8 cellular contexts compared by ENCODE assay signal in genomic region chr21:46622226-46622625, GRCh38. TPM values are rescaled to one million over a fixed set of nuclear protein-coding genes. Genes with fewer than 3 reads are reported as not detected.
DNase-seq lines count a peak whose midpoint lies in the region; ATAC-seq and TF ChIP-seq lines count a peak whose summit lies in the region.

No MANE protein-coding gene starts in this region.

- H3K9me3 ChIP-seq in neuron (ENCODE audit: low read length) (peaks cover 13% of the 10 kb centered on the region), GM23248 (ENCODE audit: low read depth) (no peaks in the 10 kb centered on the region)

- H3K9me2 ChIP-seq in GM23248 (ENCODE audit: insufficient read depth), result no peaks in the 10 kb centered on the region

- no peak overlapping the region for H3K9ac ChIP-seq in GM23248

- 83 to 85% methylated on average over 4 of the region's 4 CpGs for WGBS in GM23248 (ENCODE audit: low coverage in 1 of 2, low lambda C conversion rate in 2 of 2, missing lambda C conversion rate in 2 of 2), 2 experiments

- H3K27me3 ChIP-seq in neuron (ENCODE audit: insufficient read depth, low read length), result no peaks in the 10 kb centered on the region
- H3K27me3 ChIP-seq in GM23248 (replicated peaks; ENCODE audit: insufficient read depth), result no peaks in the 10 kb centered on the region

- H3K36me3 ChIP-seq in neuron (ENCODE audit: insufficient read depth, low read length) (no peaks in the 10 kb centered on the region), GM23248 (ENCODE audit: low read depth) (no peaks in the 10 kb centered on the region)

- peak overlapping the region; percentile 91 for H3K27ac Mint-ChIP-seq in dendritic cell treated with granulocyte-macrophage colony-stimulating factor and Interleukin-4, amounts not matched to agents 40 ng/mL and 50 ng/mL, for 4 days

- no peaks in the 10 kb centered on the region for H3K79me2 ChIP-seq in GM23248 (ENCODE audit: insufficient read depth)

- H3K27me3 Mint-ChIP-seq in dendritic cell treated with granulocyte-macrophage colony-stimulating factor and Interleukin-4, amounts not matched to agents 40 ng/mL and 50 ng/mL, for 4 days, result no peaks in the 10 kb centered on the region

- H3K4me3 ChIP-seq in neuron (ENCODE audit: low read length) (no peak overlapping the region), GM23248 (no peak overlapping the region)

- H3K9me3 Mint-ChIP-seq in dendritic cell treated with granulocyte-macrophage colony-stimulating factor and Interleukin-4, amounts not matched to agents 40 ng/mL and 50 ng/mL, for 4 days, result peaks cover 23% of the 10 kb centered on the region

- peak overlapping the region; percentile 28 for H2AFZ ChIP-seq in neuron (ENCODE audit: low read depth, low read length)
- H2AFZ ChIP-seq in GM23248, result no peak overlapping the region

- H3K4me3 Mint-ChIP-seq in dendritic cell treated with granulocyte-macrophage colony-stimulating factor and Interleukin-4, amounts not matched to agents 40 ng/mL and 50 ng/mL, for 4 days, result no peak overlapping the region

- peaks cover 50% of the 10 kb centered on the region for H3K4me1 Mint-ChIP-seq in dendritic cell treated with granulocyte-macrophage colony-stimulating factor and Interleukin-4, amounts not matched to agents 40 ng/mL and 50 ng/mL, for 4 days (ENCODE audit: low read depth)

- no peak overlapping the region for H3K4me2 ChIP-seq in GM23248 (ENCODE audit: unreplicated experiment)

- in situ Hi-C loops in GM23248 (cut with MboI) (no loop called here), GM13977 (cut with MboI; ENCODE audit: low pct_unique_long_range_greater_than_20kb, low sequenced_read_pairs, unreplicated experiment) (no loop called here)

- H3K4me1 ChIP-seq in neuron (ENCODE audit: insufficient read depth, low read length), result peaks cover 28% of the 10 kb centered on the region
- no peaks in the 10 kb centered on the region for H3K4me1 ChIP-seq in GM23248 (ENCODE audit: insufficient read depth)

- intact Hi-C loops in dendritic cell treated with granulocyte-macrophage colony-stimulating factor and Interleukin-4, amounts not matched to agents 40 ng/mL and 50 ng/mL, for 4 days (cut with micrococcal nuclease), result no loop called here

- no peak for TF ChIP-seq CTCF in GM13977 (IDR thresholded peaks at IDR 0.05; ENCODE audit: extremely low read depth, insufficient read depth, missing control alignments)

- no peaks in the 10 kb centered on the region for H4K20me1 ChIP-seq in GM23248 (ENCODE audit: insufficient read depth)

- ATAC-seq in GM21526 (IDR thresholded peaks at IDR 0.05; ENCODE audit: low FRiP score, unreplicated experiment) (no peak), HG02970 (IDR thresholded peaks at IDR 0.05; ENCODE audit: low FRiP score, unreplicated experiment) (no peak)

- no peak overlapping the region for H3K27ac ChIP-seq in GM23248

- peak; percentile 91 for DNase-seq in COLO829 (ENCODE audit: low spot score)
- DNase-seq in RPMI7951 (ENCODE audit: low read depth), result peak; percentile 61
- DNase-seq in GM23248, result no peak
- no peak for DNase-seq in GM13977 (ENCODE audit: low spot score)

- H3F3A ChIP-seq in GM23248 (ENCODE audit: insufficient read depth), result 0 out of 2 replicates have a peak, but pooled peaks cover 6% of the 10 kb centered on the region

- peaks cover 6% of the 10 kb centered on the region for H3K36me3 Mint-ChIP-seq in dendritic cell treated with granulocyte-macrophage colony-stimulating factor and Interleukin-4, amounts not matched to agents 40 ng/mL and 50 ng/mL, for 4 days (ENCODE audit: low read depth)

RNA-seq across cellular contexts. Expression of gene PRMT2, which starts 13.2 kb away (rescaled TPM):
- 77.9 and 83.0 TPM in 2 replicates for total RNA-seq in RPMI7951 (2014; rRNA removed; shearing (Covaris generic))
- total RNA-seq in GM23248 (2014; rRNA removed; shearing (Covaris generic)), result 130 and 171 TPM in 2 replicates
- 145 and 146 TPM in 2 replicates for polyA plus RNA-seq in GM23248 (2016; fragmentation: Nextera tagmentation; extraction: Ambion mirVana)

RNA-seq across cellular contexts. Expression of gene S100B, which starts 17.3 kb away (rescaled TPM):
- 27.7 and 31.8 TPM in 2 replicates for total RNA-seq in RPMI7951 (2014; rRNA removed; shearing (Covaris generic))
- total RNA-seq in GM23248 (2014; rRNA removed; shearing (Covaris generic)), result not detected in 2 replicates
- polyA plus RNA-seq in GM23248 (2016; fragmentation: Nextera tagmentation; extraction: Ambion mirVana), result not detected in 2 replicates

Comparison
In these comparisons a context has a peak if more than half of its experiments do, and no peak if none do; other contexts are left out.
1. DNase-seq: peak in COLO829 (single experiment) and RPMI7951 (single experiment); none in GM23248 (single experiment) and GM13977 (single experiment).
2. RNA of gene S100B, which starts 17.3 kb away (total RNA-seq): 27.7 to 31.8 TPM in RPMI7951; not detected in GM23248; every median in the first group is over 10 times any median in the second.